10 cellular contexts compared by ENCODE assay signal in the genomic region with DNA sequence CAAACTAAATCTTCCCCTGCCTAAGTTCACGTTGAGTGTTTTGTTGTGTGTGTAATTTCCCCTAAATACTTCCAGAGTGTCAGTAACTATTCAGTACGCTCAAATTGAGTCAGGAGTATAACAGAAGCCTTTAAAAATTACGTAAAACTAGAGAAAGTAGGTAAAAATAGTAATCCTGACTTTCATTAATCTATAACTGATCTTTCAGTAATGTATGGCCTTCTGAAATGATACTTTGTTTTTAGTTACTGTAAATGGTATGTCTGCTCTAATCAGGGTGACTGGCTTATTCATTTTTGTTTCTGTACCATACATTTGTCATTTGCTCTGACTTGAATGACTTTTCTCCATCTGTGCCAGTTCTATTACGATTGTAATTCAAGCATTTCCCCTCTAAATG. TPM values are rescaled to one million over a fixed set of nuclear protein-coding genes. Genes with fewer than 3 reads are reported as not detected.
DNase-seq lines count a peak whose midpoint lies in the region; ATAC-seq lines count a peak whose summit lies in the region.
"Had no signal": no experiment of that assay in that cellular context is flagged by ENCODE, and none has a peak within 500 bp of the region (broad histone marks: within the 10 kb centered on the region; RNA-seq: fewer than 3 reads in every experiment).

No MANE protein-coding gene starts in this region.

- ATAC-seq in GM18498 (IDR thresholded peaks at IDR 0.05; ENCODE audit: unreplicated experiment), result peak; percentile 71
- ATAC-seq in GM19438 (IDR thresholded peaks at IDR 0.05; ENCODE audit: low read depth, unreplicated experiment), result peak; percentile 75
- peak; percentile 68 for ATAC-seq in HG02970 (IDR thresholded peaks at IDR 0.05; ENCODE audit: low FRiP score, unreplicated experiment)
- peak; percentile 66 for ATAC-seq in activated T-helper 17 cell treated with anti-CD3 and anti-CD28 coated beads, Interleukin-2, amount 50 U/mL, for 72 hours (replicated peaks)
- ATAC-seq in Right ventricle myocardium superior (ENCODE audit: poor library complexity), result no peak

- no peaks in the 10 kb centered on the region for H3K9me3 Mint-ChIP-seq in activated T-helper 17 cell treated with anti-CD3 and anti-CD28 coated beads, Interleukin-2, amount 50 U/mL, for 72 hours

- no peak for DNase-seq in Right ventricle myocardium superior
- no peak for DNase-seq in HAP-1 (ENCODE audit: low spot score in 2 of 2)
- no peak for DNase-seq in ACHN
- no peak for DNase-seq in HT-29 (ENCODE audit: low spot score)
- DNase-seq: activated gamma-delta T cell treated with Interleukin-2 at 50 U/mL for 16 hours; stimulated activated CD4-positive, alpha-beta T cell treated with anti-CD3 and anti-CD28 coated beads, Interleukin-4, amount 100 ng/mL, for 24 hours had no signal

- peaks cover 25% of the 10 kb centered on the region for H3K4me1 Mint-ChIP-seq in activated T-helper 17 cell treated with anti-CD3 and anti-CD28 coated beads, Interleukin-2, amount 50 U/mL, for 72 hours

- peaks cover 100% of the 10 kb centered on the region for H3K36me3 Mint-ChIP-seq in activated T-helper 17 cell treated with anti-CD3 and anti-CD28 coated beads, Interleukin-2, amount 50 U/mL, for 72 hours (ENCODE audit: low read depth)

- intact Hi-C loops in Right ventricle myocardium superior (cut with DNase I), result no loop called here

- peak overlapping the region; percentile 11 for H3K4me3 Mint-ChIP-seq in activated T-helper 17 cell treated with anti-CD3 and anti-CD28 coated beads, Interleukin-2, amount 50 U/mL, for 72 hours

- H3K27ac Mint-ChIP-seq in activated T-helper 17 cell treated with anti-CD3 and anti-CD28 coated beads, Interleukin-2, amount 50 U/mL, for 72 hours, result peak overlapping the region; percentile 45

- H3K27me3 Mint-ChIP-seq in activated T-helper 17 cell treated with anti-CD3 and anti-CD28 coated beads, Interleukin-2, amount 50 U/mL, for 72 hours, result no peaks in the 10 kb centered on the region

- no peak overlapping the region for H3K4me3 ChIP-seq in HAP-1

- no peaks in the 10 kb centered on the region for H3K4me1 ChIP-seq in HAP-1

- in situ Hi-C loops in HAP-1 (cut with MboI; ENCODE audit: low sequenced_read_pairs), result no loop called here
- in situ Hi-C loops in ACHN (cut with HindIII; ENCODE audit: low pct_ligation_motif_present, low pct_unique_long_range_greater_than_20kb, low sequenced_read_pairs), result no loop called here

- peaks cover 28% of the 10 kb centered on the region for H3K36me3 ChIP-seq in HAP-1 (replicated peaks)

- no peaks in the 10 kb centered on the region for H3K9me3 ChIP-seq in HAP-1

- no peaks in the 10 kb centered on the region for H3K27me3 ChIP-seq in HAP-1 (ENCODE audit: low read depth)

RNA-seq across cellular contexts. Expression of gene MIER1, which starts 29.4 kb away (rescaled TPM):
- 10 to 100 TPM; 44.7 to 60.0 TPM for total RNA-seq in activated T-helper 17 cell treated with anti-CD3 and anti-CD28 coated beads, Interleukin-2, amount 50 U/mL, for 72 hours
- total RNA-seq in Right ventricle myocardium superior, result 15.2 TPM
- total RNA-seq in HT-29 (2014; rRNA removed; shearing (Covaris generic)), result 10.8 and 12.5 TPM in 2 replicates

RNA-seq across cellular contexts. Expression of gene DNAI4, which starts 29.6 kb away (rescaled TPM):
- 1 to 10 TPM in 1 of 2 donors, under 1 TPM in 1; 0.65 to 1.4 TPM for total RNA-seq in activated T-helper 17 cell treated with anti-CD3 and anti-CD28 coated beads, Interleukin-2, amount 50 U/mL, for 72 hours
- total RNA-seq in Right ventricle myocardium superior, result 13.5 TPM
- total RNA-seq in HT-29 (2014; rRNA removed; shearing (Covaris generic)), result 0.68 and 1.4 TPM in 2 replicates
